32 cellular contexts compared by ENCODE assay signal in genomic region chr7:91655656-91656055, GRCh38.
"Had no signal": no experiment of that assay in that cellular context is flagged by ENCODE, and none has a peak within 500 bp of the region (broad histone marks: within the 10 kb centered on the region; RNA-seq: fewer than 3 reads in every experiment).

No MANE protein-coding gene starts in this region.

- H3K9me3 Mint-ChIP-seq: activated CD4-positive, alpha-beta T cell treated with anti-CD3 and anti-CD28 coated beads, Interleukin-2, amount 10 ng/mL, durations not matched to agents 24 days and 14 days; activated naive CD4-positive, alpha-beta T cell treated with anti-CD3 and anti-CD28 coated beads, Interleukin-2, amount 10 ng/mL, durations not matched to agents 7 days and 5 days; activated naive CD8-positive, alpha-beta T cell treated with anti-CD3 and anti-CD28 coated beads, Interleukin-2, amount 10 ng/mL, durations not matched to agents 7 days and 5 days; T-helper 2 cell treated with Interferon-gamma antibody and Interleukin-4, amounts not matched to agents 5 μg/mL and 100 μg/mL, for 36 hours had no signal

- DNase-seq: activated CD4-positive, alpha-beta memory T cell treated with anti-CD3 and anti-CD28 coated beads for 36 hours; activated CD4-positive, alpha-beta T cell treated with anti-CD3 and anti-CD28 coated beads for 36 hours; activated CD4-positive, alpha-beta T cell treated with anti-CD3 and anti-CD28 coated beads, Interleukin-2, amount 10 ng/mL, durations not matched to agents 24 days and 14 days; activated CD4-positive, CD25-positive, alpha-beta regulatory T cell; activated CD4-positive, CD25-positive, alpha-beta regulatory T cell treated with anti-CD3 and anti-CD28 coated beads, Interleukin-2, amount 50 U/mL, for 72 hours; activated CD8-positive, alpha-beta memory T cell treated with anti-CD3 and anti-CD28 coated beads, Interleukin-2, amount 10 ng/mL, durations not matched to agents 7 days and 5 days; activated CD8-positive, alpha-beta memory T cell treated with anti-CD3 and anti-CD28 coated beads, Interleukin-2, amount 50 U/mL, for 4 hours; activated CD8-positive, alpha-beta T cell treated with anti-CD3 and anti-CD28 coated beads, Interleukin-2, amount 10 ng/mL, durations not matched to agents 7 days and 5 days; activated gamma-delta T cell; activated naive CD4-positive, alpha-beta T cell; activated naive CD4-positive, alpha-beta T cell treated with anti-CD3 and anti-CD28 coated beads, Interleukin-2, amount 10 ng/mL, durations not matched to agents 7 days and 5 days; activated naive CD8-positive, alpha-beta T cell treated with anti-CD3 and anti-CD28 coated beads, Interleukin-2, amount 10 ng/mL, durations not matched to agents 7 days and 5 days; activated T-cell treated with anti-CD3 and anti-CD28 coated beads, Interleukin-2, amount 50 U/mL, for 1 hour; activated T-cell treated with anti-CD3 and anti-CD28 coated beads, Interleukin-2, amount 50 U/mL, for 72 hours; amniotic stem cell; anterior cingulate cortex; body of pancreas; caudate nucleus; cortex of kidney; dermis blood vessel endothelial cell; effector CD4-positive, alpha-beta T cell; effector memory CD8-positive, alpha-beta T cell; erythroblast; foreskin melanocyte; heart right ventricle; T-helper 1 cell; T-helper 17 cell; T1000 had no signal

- H3K36me3 ChIP-seq: esophagus muscularis mucosa, gastroesophageal sphincter, heart right ventricle had no signal

- H3K9me3 ChIP-seq: body of pancreas, esophagus muscularis mucosa, gastroesophageal sphincter, heart right ventricle had no signal

- H3K4me3 Mint-ChIP-seq: activated CD4-positive, alpha-beta memory T cell treated with anti-CD3 and anti-CD28 coated beads for 36 hours; activated CD4-positive, alpha-beta T cell treated with anti-CD3 and anti-CD28 coated beads for 36 hours; activated CD4-positive, alpha-beta T cell treated with anti-CD3 and anti-CD28 coated beads, Interleukin-2, amount 10 ng/mL, durations not matched to agents 24 days and 14 days; activated CD8-positive, alpha-beta memory T cell treated with anti-CD3 and anti-CD28 coated beads, Interleukin-2, amount 10 ng/mL, durations not matched to agents 7 days and 5 days; activated CD8-positive, alpha-beta T cell treated with anti-CD3 and anti-CD28 coated beads, Interleukin-2, amount 10 ng/mL, durations not matched to agents 7 days and 5 days; activated naive CD4-positive, alpha-beta T cell treated with anti-CD3 and anti-CD28 coated beads, Interleukin-2, amount 10 ng/mL, durations not matched to agents 7 days and 5 days; activated naive CD8-positive, alpha-beta T cell treated with anti-CD3 and anti-CD28 coated beads, Interleukin-2, amount 10 ng/mL, durations not matched to agents 7 days and 5 days; activated T-cell treated with anti-CD3 and anti-CD28 coated beads, Interleukin-2, amount 50 U/mL, for 72 hours; effector memory CD8-positive, alpha-beta T cell; T-helper 17 cell; T-helper 2 cell treated with Interferon-gamma antibody and Interleukin-4, amounts not matched to agents 5 μg/mL and 100 μg/mL, for 36 hours had no signal

- H3K4me1 ChIP-seq: body of pancreas, esophagus muscularis mucosa, gastroesophageal sphincter had no signal

- H3K27ac ChIP-seq: body of pancreas, esophagus muscularis mucosa, gastroesophageal sphincter, heart right ventricle had no signal

- H3K36me3 Mint-ChIP-seq: activated CD4-positive, alpha-beta memory T cell treated with anti-CD3 and anti-CD28 coated beads for 36 hours; activated CD8-positive, alpha-beta memory T cell treated with anti-CD3 and anti-CD28 coated beads, Interleukin-2, amount 10 ng/mL, durations not matched to agents 7 days and 5 days; activated naive CD4-positive, alpha-beta T cell treated with anti-CD3 and anti-CD28 coated beads, Interleukin-2, amount 10 ng/mL, durations not matched to agents 7 days and 5 days; activated naive CD4-positive, alpha-beta T cell treated with anti-CD3 and anti-CD28 coated beads, Interleukin-2, amount 50 U/mL, for 72 hours; activated naive CD8-positive, alpha-beta T cell treated with anti-CD3 and anti-CD28 coated beads, Interleukin-2, amount 10 ng/mL, durations not matched to agents 7 days and 5 days had no signal

- H3K27me3 Mint-ChIP-seq: activated CD4-positive, alpha-beta memory T cell treated with anti-CD3 and anti-CD28 coated beads for 36 hours; activated CD4-positive, alpha-beta T cell treated with anti-CD3 and anti-CD28 coated beads, Interleukin-2, amount 10 ng/mL, durations not matched to agents 24 days and 14 days; activated CD8-positive, alpha-beta memory T cell treated with anti-CD3 and anti-CD28 coated beads, Interleukin-2, amount 10 ng/mL, durations not matched to agents 7 days and 5 days; activated naive CD4-positive, alpha-beta T cell treated with anti-CD3 and anti-CD28 coated beads, Interleukin-2, amount 10 ng/mL, durations not matched to agents 7 days and 5 days; activated naive CD8-positive, alpha-beta T cell treated with anti-CD3 and anti-CD28 coated beads, Interleukin-2, amount 10 ng/mL, durations not matched to agents 7 days and 5 days; effector memory CD8-positive, alpha-beta T cell; T-helper 17 cell had no signal

- H3K4me3 ChIP-seq: body of pancreas, esophagus muscularis mucosa, gastroesophageal sphincter, heart right ventricle had no signal

- H3K4me1 Mint-ChIP-seq: activated CD4-positive, alpha-beta T cell treated with anti-CD3 and anti-CD28 coated beads, Interleukin-2, amount 10 ng/mL, durations not matched to agents 24 days and 14 days; activated CD8-positive, alpha-beta memory T cell treated with anti-CD3 and anti-CD28 coated beads, Interleukin-2, amount 10 ng/mL, durations not matched to agents 7 days and 5 days; activated naive CD4-positive, alpha-beta T cell treated with anti-CD3 and anti-CD28 coated beads, Interleukin-2, amount 10 ng/mL, durations not matched to agents 7 days and 5 days; activated naive CD8-positive, alpha-beta T cell treated with anti-CD3 and anti-CD28 coated beads, Interleukin-2, amount 10 ng/mL, durations not matched to agents 7 days and 5 days; T-helper 17 cell had no signal

- H3K27me3 ChIP-seq: body of pancreas, esophagus muscularis mucosa, gastroesophageal sphincter, heart right ventricle had no signal

- ATAC-seq: activated CD4-positive, alpha-beta T cell treated with anti-CD3 and anti-CD28 coated beads for 36 hours; activated CD8-positive, alpha-beta memory T cell treated with anti-CD3 and anti-CD28 coated beads, Interleukin-2, amount 10 ng/mL, durations not matched to agents 7 days and 5 days; activated CD8-positive, alpha-beta T cell treated with anti-CD3 and anti-CD28 coated beads, Interleukin-2, amount 10 ng/mL, durations not matched to agents 7 days and 5 days; activated naive CD4-positive, alpha-beta T cell treated with anti-CD3 and anti-CD28 coated beads, Interleukin-2, amount 50 U/mL, for 72 hours; activated T-cell treated with anti-CD3 and anti-CD28 coated beads, Interleukin-2, amount 50 U/mL, for 72 hours; body of pancreas; effector memory CD8-positive, alpha-beta T cell; heart right ventricle; T-helper 17 cell had no signal
